ENCODE assay signal across 7 cellular contexts in genomic region chr12:57111046-57111698, GRCh38.
DNase-seq lines count a peak whose midpoint lies in the region; ATAC-seq and TF ChIP-seq lines count a peak whose summit lies in the region.

STAT6 (minus strand) TSS chr12:57111362; CDS start chr12:57108278, 3,084 bp downstream.

- TF ChIP-seq CTCF in epithelial cell of esophagus (IDR thresholded peaks at IDR 0.05; ENCODE audit: insufficient read depth, low read depth, low read length, missing control alignments), result no peak

- no peaks in the 10 kb centered on the region for H3K27me3 Mint-ChIP-seq in stimulated activated memory B cell treated with anti-CD40 and anti-IgM and Interleukin-4, amounts not matched to agents 10 μg/mL and 1 μg/mL and 100 μg/mL, for 72 hours

- peaks cover 34% of the 10 kb centered on the region for H3K4me1 ChIP-seq in muscle layer of colon (ENCODE audit: insufficient read depth, low read length)

- H3K27ac ChIP-seq in muscle layer of colon (ENCODE audit: low read depth, low read length), result peak within 1 kb of the TSS; percentile 89

- H3K9me3 Mint-ChIP-seq in stimulated activated memory B cell treated with anti-CD40 and anti-IgM and Interleukin-4, amounts not matched to agents 10 μg/mL and 1 μg/mL and 100 μg/mL, for 72 hours, result no peaks in the 10 kb centered on the region

- H3K4me3 Mint-ChIP-seq in stimulated activated memory B cell treated with anti-CD40 and anti-IgM and Interleukin-4, amounts not matched to agents 10 μg/mL and 1 μg/mL and 100 μg/mL, for 72 hours, result peak within 1 kb of the TSS; percentile 88

- peaks cover 21% of the 10 kb centered on the region for H3K36me3 ChIP-seq in muscle layer of colon (ENCODE audit: insufficient read depth, low read length)

- peak within 1 kb of the TSS; percentile 92 for H3K9ac ChIP-seq in muscle layer of colon (ENCODE audit: low read length)

- H3K27ac Mint-ChIP-seq in stimulated activated memory B cell treated with anti-CD40 and anti-IgM and Interleukin-4, amounts not matched to agents 10 μg/mL and 1 μg/mL and 100 μg/mL, for 72 hours, result peak within 1 kb of the TSS; percentile 89

- DNase-seq in NCI-H774 (lab: John Stamatoyannopoulos, UW) (peak; percentile 58), epithelial cell of esophagus (ENCODE audit: low read depth) (peak; percentile 86)
- DNase-seq in activated CD8-positive, alpha-beta memory T cell treated with anti-CD3 and anti-CD28 coated beads, Interleukin-2, amount 50 U/mL, for 4 hours, result peak; percentile 79

- H3K4me3 ChIP-seq in epithelial cell of esophagus (ENCODE audit: low read length) (peak within 1 kb of the TSS; percentile 97), muscle layer of colon (ENCODE audit: low read depth in 1 of 2, low read length in 2 of 2) (peak within 1 kb of the TSS; percentile 70 to 82)

- no peaks in the 10 kb centered on the region for H3K9me3 ChIP-seq in muscle layer of colon (ENCODE audit: low read length)

- H3K4me1 Mint-ChIP-seq in stimulated activated memory B cell treated with anti-CD40 and anti-IgM and Interleukin-4, amounts not matched to agents 10 μg/mL and 1 μg/mL and 100 μg/mL, for 72 hours, result peaks cover 47% of the 10 kb centered on the region

- ATAC-seq in GM18511 (IDR thresholded peaks at IDR 0.05; ENCODE audit: unreplicated experiment), result peak; percentile 62
- ATAC-seq in HG02938 (IDR thresholded peaks at IDR 0.05; ENCODE audit: unreplicated experiment), result peak; percentile 38
- ATAC-seq in stimulated activated memory B cell treated with anti-CD40 and anti-IgM and Interleukin-4, amounts not matched to agents 10 μg/mL and 1 μg/mL and 100 μg/mL, for 72 hours, result peak; percentile 82

- no peaks in the 10 kb centered on the region for H3K27me3 ChIP-seq in muscle layer of colon (ENCODE audit: control insufficient read depth in 1 of 2, insufficient read depth in 2 of 2, low read length in 2 of 2)

- peaks cover 35% of the 10 kb centered on the region for H3K36me3 Mint-ChIP-seq in stimulated activated memory B cell treated with anti-CD40 and anti-IgM and Interleukin-4, amounts not matched to agents 10 μg/mL and 1 μg/mL and 100 μg/mL, for 72 hours

Comparison
In these comparisons a context has a peak if more than half of its experiments do, and no peak if none do; other contexts are left out.
1. Peak in every context shown above with its lines: DNase-seq, ATAC-seq, H3K4me3 ChIP-seq and H3K27ac ChIP-seq.